Comparison of ENCODE assay signal across 8 cellular contexts in the genomic region with DNA sequence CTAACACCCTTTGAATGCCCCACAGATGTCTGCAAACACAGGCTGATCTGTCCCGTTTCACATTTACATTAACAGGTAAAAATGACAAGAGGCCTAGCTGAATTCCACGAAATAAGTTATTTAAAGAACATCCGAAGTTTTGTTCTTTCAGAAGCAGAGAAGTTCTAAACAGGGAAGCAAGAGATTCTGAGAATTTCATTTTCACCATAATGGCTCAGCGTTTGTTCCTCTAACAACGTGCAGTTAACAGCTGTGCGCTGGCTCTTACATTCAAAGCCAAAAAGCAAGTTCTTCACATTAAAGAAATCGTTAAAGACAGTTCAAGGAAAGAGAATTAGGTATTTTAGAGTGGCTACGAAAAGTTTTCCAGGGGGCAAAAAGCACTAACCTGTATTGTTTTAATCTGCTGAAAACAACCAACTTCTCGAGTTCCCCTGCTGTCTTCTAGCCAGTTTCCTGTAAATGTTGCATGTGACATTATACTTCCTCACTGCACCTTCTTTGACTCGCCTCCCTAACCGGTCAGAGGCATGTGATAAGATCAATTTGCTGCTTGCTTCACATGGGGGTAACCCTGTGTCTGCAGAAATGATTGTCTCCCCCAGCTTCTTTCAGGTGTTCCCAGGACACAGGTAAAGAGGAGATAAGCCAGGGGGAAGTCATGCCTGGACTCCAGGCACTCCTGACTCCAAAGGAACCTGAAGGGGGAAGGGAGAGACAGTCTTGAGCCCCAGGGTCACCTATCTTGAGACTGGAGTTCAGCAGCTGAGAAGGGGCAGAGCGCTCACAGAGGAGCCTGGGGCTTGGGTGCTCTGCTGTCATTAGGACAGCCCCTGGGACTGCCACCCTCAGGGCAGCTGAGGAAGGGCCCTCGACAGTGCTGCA. TPM values are rescaled to one million over a fixed set of nuclear protein-coding genes. Genes with fewer than 3 reads are reported as not detected.
DNase-seq lines count a peak whose midpoint lies in the region; ATAC-seq, FAIRE-seq and TF ChIP-seq lines count a peak whose summit lies in the region.

No MANE protein-coding gene starts in this region.

- H3K27ac ChIP-seq in HEK293 (ENCODE audit: extremely low read depth, low read depth, low read length), result no peak overlapping the region

- peak overlapping the region; percentile 88 for H3K4me3 Mint-ChIP-seq in activated T-helper 17 cell treated with anti-CD3 and anti-CD28 coated beads, Interleukin-2, amount 50 U/mL, for 72 hours

- CTCF ChIA-PET in HEK293 (lab: Yijun Ruan, JAX), result interaction anchor here (0.6 to 1.4 kb wide), 2 partner anchors 8 to 65 kb away, joined by 5 to 6 read pairs; no protein-coding TSS in a partner anchor

- H3K4me3 ChIP-seq in HEK293 (ENCODE audit: low read depth, low read length), result no peak overlapping the region
- H3K4me3 ChIP-seq in NB4 (ENCODE audit: low read depth, low read length), result peak overlapping the region; percentile 88

- POLR2A ChIA-PET in HEK293 (lab: Yijun Ruan, JAX), result interaction anchor here (0.5 kb wide), 1 partner anchor 1364 kb away, joined by 3 read pairs; no protein-coding TSS in a partner anchor

- no peaks in the 10 kb centered on the region for H3K9me3 ChIP-seq in HEK293 (ENCODE audit: control insufficient read depth, insufficient read depth, low read depth, low read length)

- 0 out of 2 replicates have a peak, but pooled peaks have one; percentile 57 for TF ChIP-seq POLR2A in GM12891 (IDR thresholded peaks at IDR 0.05; ENCODE audit: low read depth, low read length)
- TF ChIP-seq POLR2A in NB4 (IDR thresholded peaks at IDR 0.05; ENCODE audit: extremely low read depth, insufficient read length), result peak; percentile 51

- peaks cover 41% of the 10 kb centered on the region for H3K4me1 Mint-ChIP-seq in activated T-helper 17 cell treated with anti-CD3 and anti-CD28 coated beads, Interleukin-2, amount 50 U/mL, for 72 hours

- no peaks in the 10 kb centered on the region for H3K36me3 ChIP-seq in HEK293 (ENCODE audit: control insufficient read depth in 2 of 2, insufficient read depth in 1 of 2, low read length in 2 of 2)

- H3K36me3 Mint-ChIP-seq in activated T-helper 17 cell treated with anti-CD3 and anti-CD28 coated beads, Interleukin-2, amount 50 U/mL, for 72 hours (ENCODE audit: low read depth), result peaks cover 50% of the 10 kb centered on the region

- peak overlapping the region; percentile 92 for H3K27ac Mint-ChIP-seq in activated T-helper 17 cell treated with anti-CD3 and anti-CD28 coated beads, Interleukin-2, amount 50 U/mL, for 72 hours

- TF ChIP-seq CTCF in HEK293 (tag by site-specific recombination; IDR thresholded peaks at IDR 0.05), result 0 out of 2 replicates have a peak, but pooled peaks have one; percentile 42
- peak; percentile 32 for TF ChIP-seq CTCF in NB4 (IDR thresholded peaks at IDR 0.05; ENCODE audit: low read depth, low read length)

- H3K27me3 Mint-ChIP-seq in activated T-helper 17 cell treated with anti-CD3 and anti-CD28 coated beads, Interleukin-2, amount 50 U/mL, for 72 hours, result no peaks in the 10 kb centered on the region

- no peaks in the 10 kb centered on the region for H3K4me1 ChIP-seq in HEK293 (ENCODE audit: control insufficient read depth, insufficient read depth, low read length)

- peak; percentile 64 for ATAC-seq in activated T-helper 17 cell treated with anti-CD3 and anti-CD28 coated beads, Interleukin-2, amount 50 U/mL, for 72 hours (replicated peaks)
- ATAC-seq in left colon, result peak; percentile 44

- FAIRE-seq in GM12891 (lab: Jason Lieb, UNC), result peak; percentile 94

- no peaks in the 10 kb centered on the region for H3K9me3 Mint-ChIP-seq in activated T-helper 17 cell treated with anti-CD3 and anti-CD28 coated beads, Interleukin-2, amount 50 U/mL, for 72 hours

- intact Hi-C loops in left colon (cut with DNase I, micrococcal nuclease), result no loop called here

- DNase-seq in GM12891 (ENCODE audit: insufficient read length, low spot score) (no peak), NB4 (ENCODE audit: low read depth) (peak; percentile 94), left colon (peak in 1 of 2 donors; percentile 28), NCI-H748 (lab: John Stamatoyannopoulos, UW; ENCODE audit: unreplicated experiment) (no peak), DMS153 (lab: John Stamatoyannopoulos, UW) (no peak)
- DNase-seq in stimulated activated naive CD4-positive, alpha-beta T cell treated with Interleukin-2 at 50 U/mL for 16 hours (lab: John Stamatoyannopoulos, UW), result peak; percentile 31

TF ChIP-seq in GM12891, 5 proteins besides CTCF, POLR2A, EP300 and RAD21:
- 0 out of 2 replicates have a peak, but pooled peaks have one; percentile 52 for TF ChIP-seq POLR2AphosphoS5 (IDR thresholded peaks at IDR 0.05; ENCODE audit: low read depth, low read length)
- TF ChIP-seq SPI1 (IDR thresholded peaks at IDR 0.05; ENCODE audit: low read depth, low read length), result peak; percentile 73
- no peak for TF ChIP-seq PAX5 (IDR thresholded peaks at IDR 0.05; ENCODE audit: insufficient read depth, low read length, severe bottlenecking)

TF ChIP-seq in HEK293, 187 proteins besides CTCF, POLR2A, EP300 and RAD21:
- no peak for TF ChIP-seq ZNF449 (tag by site-specific recombination; IDR thresholded peaks at IDR 0.05)
- TF ChIP-seq KLF16 (tag by site-specific recombination; IDR thresholded peaks at IDR 0.05), result no peak
- no peak for TF ChIP-seq ZNF324 (tag by site-specific recombination; IDR thresholded peaks at IDR 0.05)
- TF ChIP-seq ZBTB44 (tag by site-specific recombination; IDR thresholded peaks at IDR 0.05), result no peak
- TF ChIP-seq ZNF211 (tag by site-specific recombination; IDR thresholded peaks at IDR 0.05; ENCODE audit: low read depth), result no peak
- no peak for TF ChIP-seq ZNF585B (tag by site-specific recombination; IDR thresholded peaks at IDR 0.05)
- TF ChIP-seq, protein P1, sequence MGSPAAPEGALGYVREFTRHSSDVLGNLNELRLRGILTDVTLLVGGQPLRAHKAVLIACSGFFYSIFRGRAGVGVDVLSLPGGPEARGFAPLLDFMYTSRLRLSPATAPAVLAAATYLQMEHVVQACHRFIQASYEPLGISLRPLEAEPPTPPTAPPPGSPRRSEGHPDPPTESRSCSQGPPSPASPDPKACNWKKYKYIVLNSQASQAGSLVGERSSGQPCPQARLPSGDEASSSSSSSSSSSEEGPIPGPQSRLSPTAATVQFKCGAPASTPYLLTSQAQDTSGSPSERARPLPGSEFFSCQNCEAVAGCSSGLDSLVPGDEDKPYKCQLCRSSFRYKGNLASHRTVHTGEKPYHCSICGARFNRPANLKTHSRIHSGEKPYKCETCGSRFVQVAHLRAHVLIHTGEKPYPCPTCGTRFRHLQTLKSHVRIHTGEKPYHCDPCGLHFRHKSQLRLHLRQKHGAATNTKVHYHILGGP (tag by site-specific recombination; IDR thresholded peaks at IDR 0.05), result no peak
- TF ChIP-seq AEBP2 (tag by site-specific recombination; IDR thresholded peaks at IDR 0.05; ENCODE audit: borderline replicate concordance), result no peak
- TF ChIP-seq ZNF133 (tag by site-specific recombination; IDR thresholded peaks at IDR 0.05), result no peak
- no peak for TF ChIP-seq ZNF266 (tag by site-specific recombination; IDR thresholded peaks at IDR 0.05; ENCODE audit: low read depth)
- TF ChIP-seq ZNF140 (tag by site-specific recombination; IDR thresholded peaks at IDR 0.05), result no peak
- no peak for TF ChIP-seq ZNF76 (tag by site-specific recombination; IDR thresholded peaks at IDR 0.05; ENCODE audit: borderline replicate concordance, low read depth)
- TF ChIP-seq PRDM1 (tag by site-specific recombination; IDR thresholded peaks at IDR 0.05), result no peak

RNA-seq across cellular contexts. Expression of gene WIPF1, which starts 36.8 kb away (rescaled TPM):
- 91.7 TPM for polyA plus RNA-seq in GM12891 (2012; ENCODE audit: low read depth, missing spikeins)
- total RNA-seq in activated T-helper 17 cell treated with anti-CD3 and anti-CD28 coated beads, Interleukin-2, amount 50 U/mL, for 72 hours, result 100 to 1,000 TPM; 180 to 334 TPM
- total RNA-seq in left colon, result 10 to 100 TPM in 1 of 2 donors, 1 to 10 TPM in 1; 8.8 to 17.4 TPM

Comparison
In these comparisons a context has a peak if more than half of its experiments do, and no peak if none do; other contexts are left out.
1. DNase-seq: peak in NB4 (single experiment) and stimulated activated naive CD4-positive, alpha-beta T cell treated with Interleukin-2 at 50 U/mL for 16 hours (single experiment); none in GM12891 (single experiment), NCI-H748 (single experiment) and DMS153 (single experiment).
2. RNA of gene WIPF1, which starts 36.8 kb away (total RNA-seq): 180 to 334 TPM in activated T-helper 17 cell treated with anti-CD3 and anti-CD28 coated beads, Interleukin-2, amount 50 U/mL, for 72 hours; 8.8 to 17.4 TPM in left colon; every median in the first group is over 4 times any median in the second.